In the genomic region with DNA sequence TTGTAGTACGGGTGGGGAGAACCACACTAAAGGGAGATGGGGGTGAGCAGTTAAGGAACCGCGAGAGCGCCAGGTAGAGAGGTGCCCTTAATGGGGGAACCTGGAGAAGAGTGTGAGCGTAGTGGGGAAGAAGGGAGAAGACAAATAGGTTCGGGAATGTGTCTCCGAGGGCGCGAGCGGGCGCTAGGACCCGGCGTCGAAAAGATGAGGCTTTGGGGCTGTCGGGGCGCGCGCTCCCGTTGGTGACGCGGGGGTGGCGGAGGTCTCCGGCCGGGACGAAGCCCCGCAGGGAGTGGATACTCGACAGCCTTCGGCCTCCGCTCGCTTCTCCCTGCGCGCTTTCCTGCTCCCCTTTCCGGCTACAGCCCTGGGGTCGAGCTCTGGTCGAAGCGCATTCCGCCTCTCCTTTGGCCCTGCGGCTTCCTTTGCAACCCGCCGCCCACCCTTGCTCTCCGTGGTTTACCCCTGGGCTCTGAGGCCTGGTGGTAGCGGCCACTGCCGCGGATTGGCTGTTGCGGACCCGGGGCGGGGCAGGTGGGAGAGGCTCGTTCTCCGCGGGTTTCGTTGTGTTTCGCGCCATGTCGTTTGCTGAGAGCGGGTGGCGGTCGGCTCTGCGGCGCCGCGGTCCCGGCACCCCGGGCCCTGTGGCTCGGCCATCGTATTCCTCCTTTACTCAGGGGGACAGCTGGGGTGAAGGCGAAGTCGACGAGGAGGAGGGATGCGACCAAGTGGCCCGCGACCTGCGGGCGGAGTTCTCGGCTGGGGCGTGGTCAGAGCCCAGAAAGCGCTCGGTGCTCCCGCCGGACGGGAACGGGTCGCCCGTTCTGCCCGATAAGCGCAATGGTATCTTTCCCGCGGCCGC, we compare ENCODE assay signal across 8 cellular contexts. TPM values are rescaled to one million over a fixed set of nuclear protein-coding genes. Genes with fewer than 3 reads are reported as not detected.
DNase-seq lines count a peak whose midpoint lies in the region; TF ChIP-seq lines count a peak whose summit lies in the region.

A gene (plus strand): TSS at position 574 of the 862 bp plus-strand sequence. CDS start 5 bp downstream, at position 579.

- H3K9ac ChIP-seq in neural progenitor cell, result peak within 1 kb of the TSS; percentile 84
- H3K9ac ChIP-seq in stomach smooth muscle (ENCODE audit: low read length in 2 of 2), result peak within 1 kb of the TSS; percentile 90 to 92

- H3K27ac ChIP-seq in SJSA1, result peak within 1 kb of the TSS; percentile 91
- H3K27ac ChIP-seq in neural progenitor cell, result peak within 1 kb of the TSS; percentile 97
- peak within 1 kb of the TSS; percentile 94 for H3K27ac ChIP-seq in stomach smooth muscle (ENCODE audit: low read length)

- H3K36me3 ChIP-seq in SJSA1 (peaks cover 50% of the 10 kb centered on the region), neural progenitor cell (peaks cover 22% of the 10 kb centered on the region), stomach smooth muscle (ENCODE audit: control insufficient read depth in 2 of 2, insufficient read depth in 2 of 2, low read length in 2 of 2) (peaks cover 0 to 7% of the 10 kb centered on the region in 2 donors)

- peaks cover 16% of the 10 kb centered on the region for H3F3A ChIP-seq in neural progenitor cell (ENCODE audit: low read depth)

- H3K9me3 ChIP-seq in SJSA1 (replicated peaks), result no peaks in the 10 kb centered on the region
- no peaks in the 10 kb centered on the region for H3K9me3 ChIP-seq in neural progenitor cell (ENCODE audit: low read depth)
- no peaks in the 10 kb centered on the region for H3K9me3 ChIP-seq in stomach smooth muscle (ENCODE audit: control insufficient read depth in 2 of 2, low read length in 2 of 2)

- H2AFZ ChIP-seq in neural progenitor cell (replicated peaks), result peak within 1 kb of the TSS; percentile 96

- no peaks in the 10 kb centered on the region for H3K27me3 ChIP-seq in SJSA1 (replicated peaks)
- no peaks in the 10 kb centered on the region for H3K27me3 ChIP-seq in neural progenitor cell
- H3K27me3 ChIP-seq in stomach smooth muscle (ENCODE audit: control insufficient read depth in 1 of 2, insufficient read depth in 2 of 2, low read length in 2 of 2), result no peaks in the 10 kb centered on the region

- peaks cover 35% of the 10 kb centered on the region for H3K4me1 Mint-ChIP-seq in neural progenitor cell

- peaks cover 86% of the 10 kb centered on the region for H3K79me2 ChIP-seq in neural progenitor cell (ENCODE audit: low read depth)

- TF ChIP-seq CTCF in HFF-Myc (IDR thresholded peaks at IDR 0.05; ENCODE audit: low read depth, low read length, missing control alignments), result no peak
- TF ChIP-seq CTCF in foreskin fibroblast (IDR thresholded peaks at IDR 0.05; ENCODE audit: low read depth, low read length), result no peak
- TF ChIP-seq CTCF in neural progenitor cell (IDR thresholded peaks at IDR 0.05), result no peak

- H4K20me1 ChIP-seq in neural progenitor cell (ENCODE audit: low read depth), result peaks cover 83% of the 10 kb centered on the region

- H3K36me3 Mint-ChIP-seq in neural progenitor cell, result peaks cover 18% of the 10 kb centered on the region

- peak within 1 kb of the TSS; percentile 100 for H3K4me3 Mint-ChIP-seq in neural progenitor cell

- H3K4me3 ChIP-seq in HFF-Myc (replicated peaks; ENCODE audit: low read depth, low read length) (peak within 1 kb of the TSS; percentile 94), SJSA1 (peak within 1 kb of the TSS; percentile 85), foreskin fibroblast (ENCODE audit: low read depth in 1 of 2, low read length in 2 of 2) (peak within 1 kb of the TSS; percentile 94 to 99), neural progenitor cell (peak within 1 kb of the TSS; percentile 91), stomach smooth muscle (ENCODE audit: low read length in 2 of 2) (peak within 1 kb of the TSS; percentile 79 to 96)

- DNase-seq in GM04503 (ENCODE audit: low read depth) (peak; percentile 62), HFF-Myc (ENCODE audit: extremely low read depth, low read depth) (peak; percentile 66), MV-4-11 (lab: John Stamatoyannopoulos, UW) (peak; percentile 85), SJSA1 (ENCODE audit: low read depth in 1 of 2, low spot score in 2 of 2) (peak; percentile 92 to 97), foreskin fibroblast (peak; percentile 88 to 97), neural progenitor cell (ENCODE audit: low spot score) (peak; percentile 97)
- DNase-seq in activated naive CD4-positive, alpha-beta T cell (lab: John Stamatoyannopoulos, UW), result peak; percentile 81 to 93 (median 90)

- peaks cover 3% of the 10 kb centered on the region for H3K27me3 Mint-ChIP-seq in neural progenitor cell (ENCODE audit: insufficient read depth, low read depth)

- H3K4me1 ChIP-seq in SJSA1 (replicated peaks), result peaks cover 13% of the 10 kb centered on the region; the same call in 1 of the 2 replicates
- H3K4me1 ChIP-seq in neural progenitor cell, result peaks cover 21% of the 10 kb centered on the region
- H3K4me1 ChIP-seq in stomach smooth muscle (ENCODE audit: control insufficient read depth, insufficient read depth, low read length), result peaks cover 7% of the 10 kb centered on the region

- H3K9me3 Mint-ChIP-seq in neural progenitor cell, result no peaks in the 10 kb centered on the region

- H3K4me2 ChIP-seq in neural progenitor cell, result peak within 1 kb of the TSS; percentile 93

- peak within 1 kb of the TSS; percentile 99 for H3K27ac Mint-ChIP-seq in neural progenitor cell

RNA-seq across cellular contexts. Expression of the gene that starts here (rescaled TPM):
- total RNA-seq in SJSA1 (2014; rRNA removed; shearing (Covaris generic)), result 51.8 and 54.3 TPM in 2 replicates
- total RNA-seq in neural progenitor cell (ENCODE audit: low replicate concordance), result 80.9 and 104 TPM in 2 replicates

Comparison
In these comparisons a context has a peak if more than half of its experiments do, and no peak if none do; other contexts are left out.
1. Peak in every context shown above with its lines: DNase-seq, H3K4me3 ChIP-seq and H3K27ac ChIP-seq.